In the genomic region with DNA sequence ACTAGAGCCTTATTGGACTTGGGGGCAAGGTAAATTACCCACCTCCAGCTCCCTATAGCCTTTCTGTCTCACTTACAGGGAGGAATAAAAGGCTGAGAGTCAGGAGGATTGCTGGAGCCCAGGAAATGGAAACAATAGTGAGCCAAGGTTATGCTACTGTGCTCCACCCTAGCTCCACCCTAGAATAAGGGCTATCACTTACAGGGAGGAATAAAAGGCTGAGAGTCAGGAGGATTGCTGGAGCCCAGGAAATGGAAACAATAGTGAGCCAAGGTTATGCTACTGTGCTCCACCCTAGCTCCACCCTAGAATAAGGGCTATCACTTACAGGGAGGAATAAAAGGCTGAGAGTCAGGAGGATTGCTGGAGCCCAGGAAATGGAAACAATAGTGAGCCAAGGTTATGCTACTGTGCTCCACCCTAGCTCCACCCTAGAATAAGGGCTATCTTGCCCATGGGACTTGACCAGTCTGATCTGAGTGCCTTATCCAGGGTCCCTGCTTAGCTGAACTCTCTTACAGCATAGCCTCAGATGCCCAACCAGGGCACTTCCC, we compare ENCODE assay signal across 6 cellular contexts.
DNase-seq lines count a peak whose midpoint lies in the region; ATAC-seq and TF ChIP-seq lines count a peak whose summit lies in the region.
"Not testable (repeated sequence)": the region's sequence is repeated elsewhere in the genome, so short reads cannot be mapped to it uniquely, and the experiment has no call there.

No MANE protein-coding gene starts in this region.

- H3K27ac ChIP-seq in GM23338 (ENCODE audit: low read depth), result peak overlapping the region; percentile 70; the same call in 1 of the 2 replicates
- H3K27ac ChIP-seq in RWPE2 (ENCODE audit: poor library complexity, severe bottlenecking); colonic mucosa; trophoblast cell (ENCODE audit: low read depth, low read length): not testable (repeated sequence)

- not testable (repeated sequence) for H3K27me3 Mint-ChIP-seq in GM23338 (ENCODE audit: insufficient read depth, low read depth, poor library complexity)

- H3K9me3 ChIP-seq in RWPE2 (ENCODE audit: severe bottlenecking); colonic mucosa; mucosa of descending colon; trophoblast cell (ENCODE audit: insufficient read depth, low read depth, low read length): not testable (repeated sequence)

- not testable (repeated sequence) for H4K20me1 ChIP-seq in GM23338 (replicated peaks; ENCODE audit: insufficient read depth)

- not testable (repeated sequence) for H2AK5ac ChIP-seq in trophoblast cell (ENCODE audit: low read length)

- H3K36me3 ChIP-seq in GM23338 (ENCODE audit: insufficient read depth); RWPE2 (ENCODE audit: low read depth); colonic mucosa; mucosa of descending colon (ENCODE audit: low read depth); trophoblast cell (ENCODE audit: control insufficient read depth in 1 of 2, insufficient read depth in 2 of 2, low read length in 2 of 2): not testable (repeated sequence)

- intact Hi-C loops in colonic mucosa (cut with DNase I); mucosa of descending colon (cut with DNase I, micrococcal nuclease): not testable (repeated sequence)

- ATAC-seq in GM23338, result peak; percentile 39; the same call in 2 of the 3 replicates
- ATAC-seq in RWPE2 (ENCODE audit: low read depth), result peak; percentile 27; the same call in 1 of the 3 replicates
- peak; percentile 89 for ATAC-seq in mucosa of descending colon

- not testable (repeated sequence) for H3K27me3 ChIP-seq in GM23338 (ENCODE audit: insufficient read depth); RWPE2 (ENCODE audit: insufficient read depth, poor library complexity, severe bottlenecking); colonic mucosa; trophoblast cell (ENCODE audit: insufficient read depth, low read length)

- not testable (repeated sequence) for H4K91ac ChIP-seq in trophoblast cell (ENCODE audit: low read depth, low read length)

- H3K4ac ChIP-seq in trophoblast cell (ENCODE audit: low read depth, low read length), result not testable (repeated sequence)

- H3K27ac Mint-ChIP-seq in GM23338, result peak overlapping the region; percentile 80; the same call in 1 of the 2 replicates

- not testable (repeated sequence) for H3K79me1 ChIP-seq in trophoblast cell (ENCODE audit: low read length)

- not testable (repeated sequence) for H2BK12ac ChIP-seq in trophoblast cell (ENCODE audit: low read length)

- not testable (repeated sequence) for H3K4me3 Mint-ChIP-seq in GM23338

- H3K79me2 ChIP-seq in GM23338 (replicated peaks; ENCODE audit: insufficient read depth); trophoblast cell (ENCODE audit: control insufficient read depth, insufficient read depth, low read length, poor library complexity): not testable (repeated sequence)

- H3K36me3 Mint-ChIP-seq in GM23338 (ENCODE audit: low read depth), result peaks cover 35% of the 10 kb centered on the region

- H3K4me2 ChIP-seq in GM23338; trophoblast cell (ENCODE audit: low read length): not testable (repeated sequence)

- H3K18ac ChIP-seq in trophoblast cell (ENCODE audit: low read length), result not testable (repeated sequence)

- H3K14ac ChIP-seq in trophoblast cell (ENCODE audit: low read length), result not testable (repeated sequence)

- not testable (repeated sequence) for H3K4me1 Mint-ChIP-seq in GM23338

- peak overlapping the region; percentile 33; the same call in 1 of the 2 replicates for H2AFZ ChIP-seq in GM23338
- not testable (repeated sequence) for H2AFZ ChIP-seq in trophoblast cell (ENCODE audit: insufficient read depth, low read length, poor library complexity)

- H3K4me1 ChIP-seq in GM23338 (ENCODE audit: insufficient read depth), result peaks cover 12% of the 10 kb centered on the region
- H3K4me1 ChIP-seq in RWPE2 (ENCODE audit: insufficient read depth, poor library complexity, severe bottlenecking); colonic mucosa; mucosa of descending colon (ENCODE audit: low read depth); trophoblast cell (ENCODE audit: control insufficient read depth in 1 of 2, insufficient read depth in 2 of 2, low read length in 2 of 2): not testable (repeated sequence)

- H3K23ac ChIP-seq in trophoblast cell (ENCODE audit: low read length), result not testable (repeated sequence)

- H3K9ac ChIP-seq in colonic mucosa (ENCODE audit: low read depth in 2 of 2, low read length in 2 of 2), result not testable (repeated sequence)
- peak overlapping the region; percentile 46 for H3K9ac ChIP-seq in trophoblast cell (ENCODE audit: low read length)

- H4K8ac ChIP-seq in trophoblast cell (ENCODE audit: low read depth, low read length), result not testable (repeated sequence)

- H3F3A ChIP-seq in GM23338 (replicated peaks; ENCODE audit: low read depth), result not testable (repeated sequence)

- not testable (repeated sequence) for DNase-seq in GM23338 (ENCODE audit: low spot score); RWPE2 (ENCODE audit: low spot score); trophoblast cell
- peak; percentile 45 for DNase-seq in NCI-H69 (lab: John Stamatoyannopoulos, UW)
- DNase-seq in colonic mucosa, result peak; percentile 25
- peak in 1 of 3 donors; percentile 40 for DNase-seq in mucosa of descending colon

- peaks cover 25% of the 10 kb centered on the region for H3K9me3 Mint-ChIP-seq in GM23338

- not testable (repeated sequence) for H3K4me3 ChIP-seq in GM23338; RWPE2 (ENCODE audit: severe bottlenecking); colonic mucosa; mucosa of descending colon; trophoblast cell (ENCODE audit: low read depth, low read length)

- H3K9me2 ChIP-seq in GM23338 (ENCODE audit: insufficient read depth), result not testable (repeated sequence)

- TF ChIP-seq CTCF in GM23338 (conservative IDR thresholded peaks at IDR 0.05; ENCODE audit: low read depth in 2 of 2); RWPE2 (IDR thresholded peaks at IDR 0.05; ENCODE audit: poor library complexity, severe bottlenecking); colonic mucosa (IDR thresholded peaks at IDR 0.05); mucosa of descending colon (IDR thresholded peaks at IDR 0.05): not testable (repeated sequence)

- H2BK120ac ChIP-seq in trophoblast cell (ENCODE audit: insufficient read depth, low read length, poor library complexity), result not testable (repeated sequence)

- H2BK5ac ChIP-seq in trophoblast cell (ENCODE audit: low read depth, low read length, poor library complexity), result not testable (repeated sequence)

- not testable (repeated sequence) for H4K12ac ChIP-seq in trophoblast cell (ENCODE audit: low read depth, low read length)

Comparison
In these comparisons a context has a peak if more than half of its experiments do, and no peak if none do; other contexts are left out.
1. ATAC-seq: peak in every context shown above with its lines; median percentile 89 in mucosa of descending colon; 39 in GM23338; 27 in RWPE2.